Comparison of ENCODE assay signal across 1 cellular context in the genomic region with DNA sequence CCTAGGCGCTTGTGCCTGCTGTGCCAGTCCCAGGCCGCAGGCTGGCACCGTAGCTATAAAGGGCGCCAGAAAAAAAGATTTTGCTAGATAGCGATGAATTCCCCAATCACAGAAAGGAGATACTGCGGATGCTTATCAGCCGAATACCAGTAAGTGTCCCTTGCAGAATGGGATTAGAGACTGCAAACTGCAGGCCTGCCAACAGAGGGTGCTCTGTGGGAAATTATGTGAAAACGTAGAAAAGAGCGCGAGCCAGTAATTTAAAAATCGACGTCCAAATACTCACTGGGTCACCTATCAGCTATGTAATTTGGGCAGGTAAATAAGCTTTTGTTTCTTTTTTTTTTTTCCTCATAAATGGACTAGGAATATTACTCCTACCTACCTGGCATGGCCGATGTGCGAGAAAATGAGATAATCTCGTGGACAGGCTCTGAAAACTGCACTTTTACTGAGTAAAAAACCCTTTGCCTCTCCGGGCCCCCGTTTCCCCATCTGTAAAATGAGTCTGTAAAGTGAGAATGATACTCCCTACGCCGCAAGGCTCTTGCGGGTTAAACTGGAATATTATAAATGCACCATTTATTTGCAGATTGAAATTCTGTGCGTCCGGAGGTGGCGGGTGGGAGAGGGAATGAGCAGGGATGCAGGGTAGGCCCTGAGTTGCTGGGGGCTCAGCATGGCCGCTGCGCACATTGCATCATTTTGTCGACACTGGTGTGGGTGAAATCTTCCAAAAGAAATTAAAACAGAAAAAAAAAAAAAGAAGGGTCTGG.
TF ChIP-seq lines count a peak whose summit lies in the region.

No MANE protein-coding gene starts in this region.

TF ChIP-seq in K562, 482 proteins besides CTCF, POLR2A, EP300 and RAD21 (continued from another document and continues in another):
- TF ChIP-seq, protein P1, sequence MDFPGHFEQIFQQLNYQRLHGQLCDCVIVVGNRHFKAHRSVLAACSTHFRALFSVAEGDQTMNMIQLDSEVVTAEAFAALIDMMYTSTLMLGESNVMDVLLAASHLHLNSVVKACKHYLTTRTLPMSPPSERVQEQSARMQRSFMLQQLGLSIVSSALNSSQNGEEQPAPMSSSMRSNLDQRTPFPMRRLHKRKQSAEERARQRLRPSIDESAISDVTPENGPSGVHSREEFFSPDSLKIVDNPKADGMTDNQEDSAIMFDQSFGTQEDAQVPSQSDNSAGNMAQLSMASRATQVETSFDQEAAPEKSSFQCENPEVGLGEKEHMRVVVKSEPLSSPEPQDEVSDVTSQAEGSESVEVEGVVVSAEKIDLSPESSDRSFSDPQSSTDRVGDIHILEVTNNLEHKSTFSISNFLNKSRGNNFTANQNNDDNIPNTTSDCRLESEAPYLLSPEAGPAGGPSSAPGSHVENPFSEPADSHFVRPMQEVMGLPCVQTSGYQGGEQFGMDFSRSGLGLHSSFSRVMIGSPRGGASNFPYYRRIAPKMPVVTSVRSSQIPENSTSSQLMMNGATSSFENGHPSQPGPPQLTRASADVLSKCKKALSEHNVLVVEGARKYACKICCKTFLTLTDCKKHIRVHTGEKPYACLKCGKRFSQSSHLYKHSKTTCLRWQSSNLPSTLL (IDR thresholded peaks at IDR 0.05) = no peak
- TF ChIP-seq RB1 (IDR thresholded peaks at IDR 0.05; ENCODE audit: low read depth) = peak; percentile 77; the same call in 1 of the 2 replicates
- no peak for TF ChIP-seq SAFB2 (IDR thresholded peaks at IDR 0.05; ENCODE audit: borderline replicate concordance, low read depth, low read length, severe bottlenecking)
- 0 out of 2 replicates have a peak, but pooled peaks have one; percentile 46 for TF ChIP-seq XRCC5 (IDR thresholded peaks at IDR 0.05; ENCODE audit: low read depth, low read length)
- no peak for TF ChIP-seq DIDO1 (tag; IDR thresholded peaks at IDR 0.05; ENCODE audit: low read depth)
- no peak for TF ChIP-seq ARID2 (IDR thresholded peaks at IDR 0.05)
- no peak for TF ChIP-seq ZNF583 (CRISPR knock-in tag; IDR thresholded peaks at IDR 0.05)
- TF ChIP-seq ZKSCAN8 (CRISPR knock-in tag; IDR thresholded peaks at IDR 0.05) = no peak
- TF ChIP-seq HSF4 (CRISPR knock-in tag; IDR thresholded peaks at IDR 0.05; ENCODE audit: borderline replicate concordance) = no peak
- TF ChIP-seq, protein P2, sequence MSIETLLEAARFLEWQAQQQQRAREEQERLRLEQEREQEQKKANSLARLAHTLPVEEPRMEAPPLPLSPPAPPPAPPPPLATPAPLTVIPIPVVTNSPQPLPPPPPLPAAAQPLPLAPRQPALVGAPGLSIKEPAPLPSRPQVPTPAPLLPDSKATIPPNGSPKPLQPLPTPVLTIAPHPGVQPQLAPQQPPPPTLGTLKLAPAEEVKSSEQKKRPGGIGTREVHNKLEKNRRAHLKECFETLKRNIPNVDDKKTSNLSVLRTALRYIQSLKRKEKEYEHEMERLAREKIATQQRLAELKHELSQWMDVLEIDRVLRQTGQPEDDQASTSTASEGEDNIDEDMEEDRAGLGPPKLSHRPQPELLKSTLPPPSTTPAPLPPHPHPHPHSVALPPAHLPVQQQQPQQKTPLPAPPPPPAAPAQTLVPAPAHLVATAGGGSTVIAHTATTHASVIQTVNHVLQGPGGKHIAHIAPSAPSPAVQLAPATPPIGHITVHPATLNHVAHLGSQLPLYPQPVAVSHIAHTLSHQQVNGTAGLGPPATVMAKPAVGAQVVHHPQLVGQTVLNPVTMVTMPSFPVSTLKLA (conservative IDR thresholded peaks at IDR 0.05) = no peak
- TF ChIP-seq, protein P3, sequence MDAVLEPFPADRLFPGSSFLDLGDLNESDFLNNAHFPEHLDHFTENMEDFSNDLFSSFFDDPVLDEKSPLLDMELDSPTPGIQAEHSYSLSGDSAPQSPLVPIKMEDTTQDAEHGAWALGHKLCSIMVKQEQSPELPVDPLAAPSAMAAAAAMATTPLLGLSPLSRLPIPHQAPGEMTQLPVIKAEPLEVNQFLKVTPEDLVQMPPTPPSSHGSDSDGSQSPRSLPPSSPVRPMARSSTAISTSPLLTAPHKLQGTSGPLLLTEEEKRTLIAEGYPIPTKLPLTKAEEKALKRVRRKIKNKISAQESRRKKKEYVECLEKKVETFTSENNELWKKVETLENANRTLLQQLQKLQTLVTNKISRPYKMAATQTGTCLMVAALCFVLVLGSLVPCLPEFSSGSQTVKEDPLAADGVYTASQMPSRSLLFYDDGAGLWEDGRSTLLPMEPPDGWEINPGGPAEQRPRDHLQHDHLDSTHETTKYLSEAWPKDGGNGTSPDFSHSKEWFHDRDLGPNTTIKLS (IDR thresholded peaks at IDR 0.05; ENCODE audit: borderline replicate concordance, low read depth) = no peak
- no peak for TF ChIP-seq ZBTB1 (CRISPR knock-in tag; IDR thresholded peaks at IDR 0.05; ENCODE audit: borderline replicate concordance, low read depth)
- TF ChIP-seq ZNF830 (CRISPR knock-in tag; IDR thresholded peaks at IDR 0.05) = no peak
- TF ChIP-seq NR2C1 (IDR thresholded peaks at IDR 0.05) = no peak
- TF ChIP-seq NR2C1 (tag; IDR thresholded peaks at IDR 0.05) = no peak
- TF ChIP-seq POLR2G (IDR thresholded peaks at IDR 0.05; ENCODE audit: low read depth, low read length) = no peak
- TF ChIP-seq RBM14 (IDR thresholded peaks at IDR 0.05; ENCODE audit: borderline replicate concordance, insufficient read depth, low read depth, low read length) = no peak
- TF ChIP-seq NFRKB (IDR thresholded peaks at IDR 0.05; ENCODE audit: low read depth) = peak; percentile 74; the same call in 1 of the 2 replicates
- TF ChIP-seq SMARCB1 (IDR thresholded peaks at IDR 0.05; ENCODE audit: insufficient read length, low read depth) = no peak
- no peak for TF ChIP-seq MYNN (IDR thresholded peaks at IDR 0.05)
- TF ChIP-seq MYNN (CRISPR knock-in tag; IDR thresholded peaks at IDR 0.05) = no peak
- TF ChIP-seq U2AF1 (optimal IDR thresholded peaks at IDR 0.05; ENCODE audit: low read depth, low read length) = no peak
- TF ChIP-seq, protein P4, sequence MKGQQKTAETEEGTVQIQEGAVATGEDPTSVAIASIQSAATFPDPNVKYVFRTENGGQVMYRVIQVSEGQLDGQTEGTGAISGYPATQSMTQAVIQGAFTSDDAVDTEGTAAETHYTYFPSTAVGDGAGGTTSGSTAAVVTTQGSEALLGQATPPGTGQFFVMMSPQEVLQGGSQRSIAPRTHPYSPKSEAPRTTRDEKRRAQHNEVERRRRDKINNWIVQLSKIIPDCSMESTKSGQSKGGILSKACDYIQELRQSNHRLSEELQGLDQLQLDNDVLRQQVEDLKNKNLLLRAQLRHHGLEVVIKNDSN (CRISPR knock-in tag; IDR thresholded peaks at IDR 0.05) = no peak
- TF ChIP-seq MXI1 (IDR thresholded peaks at IDR 0.05; ENCODE audit: low read depth, low read length) = no peak
- TF ChIP-seq ZC3H8 (IDR thresholded peaks at IDR 0.05) = no peak
- TF ChIP-seq SREBF1 (IDR thresholded peaks at IDR 0.05; ENCODE audit: borderline replicate concordance, low read depth, low read length) = no peak
- TF ChIP-seq PHTF2 (CRISPR knock-in tag; IDR thresholded peaks at IDR 0.05) = no peak
- TF ChIP-seq MAFG (tag; conservative IDR thresholded peaks at IDR 0.05) = no peak
- TF ChIP-seq, protein P5, sequence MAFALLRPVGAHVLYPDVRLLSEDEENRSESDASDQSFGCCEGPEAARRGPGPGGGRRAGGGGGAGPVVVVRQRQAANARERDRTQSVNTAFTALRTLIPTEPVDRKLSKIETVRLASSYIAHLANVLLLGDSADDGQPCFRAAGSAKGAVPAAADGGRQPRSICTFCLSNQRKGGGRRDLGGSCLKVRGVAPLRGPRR (CRISPR knock-in tag; IDR thresholded peaks at IDR 0.05) = no peak
- TF ChIP-seq, protein P6, sequence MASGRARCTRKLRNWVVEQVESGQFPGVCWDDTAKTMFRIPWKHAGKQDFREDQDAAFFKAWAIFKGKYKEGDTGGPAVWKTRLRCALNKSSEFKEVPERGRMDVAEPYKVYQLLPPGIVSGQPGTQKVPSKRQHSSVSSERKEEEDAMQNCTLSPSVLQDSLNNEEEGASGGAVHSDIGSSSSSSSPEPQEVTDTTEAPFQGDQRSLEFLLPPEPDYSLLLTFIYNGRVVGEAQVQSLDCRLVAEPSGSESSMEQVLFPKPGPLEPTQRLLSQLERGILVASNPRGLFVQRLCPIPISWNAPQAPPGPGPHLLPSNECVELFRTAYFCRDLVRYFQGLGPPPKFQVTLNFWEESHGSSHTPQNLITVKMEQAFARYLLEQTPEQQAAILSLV (tag; IDR thresholded peaks at IDR 0.05) = no peak
- TF ChIP-seq KDM5B (IDR thresholded peaks at IDR 0.05; ENCODE audit: insufficient replicate concordance, low read depth, low read length) = no peak
- TF ChIP-seq, protein P7, sequence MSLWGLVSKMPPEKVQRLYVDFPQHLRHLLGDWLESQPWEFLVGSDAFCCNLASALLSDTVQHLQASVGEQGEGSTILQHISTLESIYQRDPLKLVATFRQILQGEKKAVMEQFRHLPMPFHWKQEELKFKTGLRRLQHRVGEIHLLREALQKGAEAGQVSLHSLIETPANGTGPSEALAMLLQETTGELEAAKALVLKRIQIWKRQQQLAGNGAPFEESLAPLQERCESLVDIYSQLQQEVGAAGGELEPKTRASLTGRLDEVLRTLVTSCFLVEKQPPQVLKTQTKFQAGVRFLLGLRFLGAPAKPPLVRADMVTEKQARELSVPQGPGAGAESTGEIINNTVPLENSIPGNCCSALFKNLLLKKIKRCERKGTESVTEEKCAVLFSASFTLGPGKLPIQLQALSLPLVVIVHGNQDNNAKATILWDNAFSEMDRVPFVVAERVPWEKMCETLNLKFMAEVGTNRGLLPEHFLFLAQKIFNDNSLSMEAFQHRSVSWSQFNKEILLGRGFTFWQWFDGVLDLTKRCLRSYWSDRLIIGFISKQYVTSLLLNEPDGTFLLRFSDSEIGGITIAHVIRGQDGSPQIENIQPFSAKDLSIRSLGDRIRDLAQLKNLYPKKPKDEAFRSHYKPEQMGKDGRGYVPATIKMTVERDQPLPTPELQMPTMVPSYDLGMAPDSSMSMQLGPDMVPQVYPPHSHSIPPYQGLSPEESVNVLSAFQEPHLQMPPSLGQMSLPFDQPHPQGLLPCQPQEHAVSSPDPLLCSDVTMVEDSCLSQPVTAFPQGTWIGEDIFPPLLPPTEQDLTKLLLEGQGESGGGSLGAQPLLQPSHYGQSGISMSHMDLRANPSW (CRISPR knock-in tag; IDR thresholded peaks at IDR 0.05) = no peak
- no peak for TF ChIP-seq NBN (IDR thresholded peaks at IDR 0.05; ENCODE audit: low read depth)
- no peak for TF ChIP-seq SMARCA4 (IDR thresholded peaks at IDR 0.05)
- no peak for TF ChIP-seq JUND (IDR thresholded peaks at IDR 0.05; ENCODE audit: borderline replicate concordance, low read depth, low read length)
- TF ChIP-seq JUND (tag; IDR thresholded peaks at IDR 0.05; ENCODE audit: borderline replicate concordance, low read depth, low read length) = 0 out of 3 replicates have a peak, but pooled peaks have one; percentile 10
- no peak for TF ChIP-seq HDAC2 (IDR thresholded peaks at IDR 0.05)
- TF ChIP-seq, protein P8, sequence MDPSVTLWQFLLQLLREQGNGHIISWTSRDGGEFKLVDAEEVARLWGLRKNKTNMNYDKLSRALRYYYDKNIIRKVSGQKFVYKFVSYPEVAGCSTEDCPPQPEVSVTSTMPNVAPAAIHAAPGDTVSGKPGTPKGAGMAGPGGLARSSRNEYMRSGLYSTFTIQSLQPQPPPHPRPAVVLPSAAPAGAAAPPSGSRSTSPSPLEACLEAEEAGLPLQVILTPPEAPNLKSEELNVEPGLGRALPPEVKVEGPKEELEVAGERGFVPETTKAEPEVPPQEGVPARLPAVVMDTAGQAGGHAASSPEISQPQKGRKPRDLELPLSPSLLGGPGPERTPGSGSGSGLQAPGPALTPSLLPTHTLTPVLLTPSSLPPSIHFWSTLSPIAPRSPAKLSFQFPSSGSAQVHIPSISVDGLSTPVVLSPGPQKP (CRISPR knock-in tag; IDR thresholded peaks at IDR 0.05) = no peak
- no peak for TF ChIP-seq ZZZ3 (IDR thresholded peaks at IDR 0.05)
- TF ChIP-seq PPARD (CRISPR knock-in tag; IDR thresholded peaks at IDR 0.05) = no peak
- no peak for TF ChIP-seq CHCHD3 (CRISPR knock-in tag; IDR thresholded peaks at IDR 0.05)
- no peak for TF ChIP-seq SRSF7 (optimal IDR thresholded peaks at IDR 0.05; ENCODE audit: low read depth, low read length)
- peak; percentile 44; the same call in 1 of the 2 replicates for TF ChIP-seq ZFX (CRISPR knock-in tag; IDR thresholded peaks at IDR 0.05)
- TF ChIP-seq, protein P9, sequence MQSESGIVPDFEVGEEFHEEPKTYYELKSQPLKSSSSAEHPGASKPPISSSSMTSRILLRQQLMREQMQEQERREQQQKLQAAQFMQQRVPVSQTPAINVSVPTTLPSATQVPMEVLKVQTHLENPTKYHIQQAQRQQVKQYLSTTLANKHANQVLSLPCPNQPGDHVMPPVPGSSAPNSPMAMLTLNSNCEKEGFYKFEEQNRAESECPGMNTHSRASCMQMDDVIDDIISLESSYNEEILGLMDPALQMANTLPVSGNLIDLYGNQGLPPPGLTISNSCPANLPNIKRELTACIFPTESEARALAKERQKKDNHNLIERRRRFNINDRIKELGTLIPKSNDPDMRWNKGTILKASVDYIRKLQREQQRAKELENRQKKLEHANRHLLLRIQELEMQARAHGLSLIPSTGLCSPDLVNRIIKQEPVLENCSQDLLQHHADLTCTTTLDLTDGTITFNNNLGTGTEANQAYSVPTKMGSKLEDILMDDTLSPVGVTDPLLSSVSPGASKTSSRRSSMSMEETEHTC (IDR thresholded peaks at IDR 0.05) = no peak
- TF ChIP-seq TCFL5 (CRISPR knock-in tag; conservative IDR thresholded peaks at IDR 0.05) = no peak
- TF ChIP-seq, protein P10, sequence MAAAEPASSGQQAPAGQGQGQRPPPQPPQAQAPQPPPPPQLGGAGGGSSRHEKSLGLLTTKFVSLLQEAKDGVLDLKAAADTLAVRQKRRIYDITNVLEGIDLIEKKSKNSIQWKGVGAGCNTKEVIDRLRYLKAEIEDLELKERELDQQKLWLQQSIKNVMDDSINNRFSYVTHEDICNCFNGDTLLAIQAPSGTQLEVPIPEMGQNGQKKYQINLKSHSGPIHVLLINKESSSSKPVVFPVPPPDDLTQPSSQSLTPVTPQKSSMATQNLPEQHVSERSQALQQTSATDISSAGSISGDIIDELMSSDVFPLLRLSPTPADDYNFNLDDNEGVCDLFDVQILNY (CRISPR knock-in tag; IDR thresholded peaks at IDR 0.05) = no peak
